In the genomic region with DNA sequence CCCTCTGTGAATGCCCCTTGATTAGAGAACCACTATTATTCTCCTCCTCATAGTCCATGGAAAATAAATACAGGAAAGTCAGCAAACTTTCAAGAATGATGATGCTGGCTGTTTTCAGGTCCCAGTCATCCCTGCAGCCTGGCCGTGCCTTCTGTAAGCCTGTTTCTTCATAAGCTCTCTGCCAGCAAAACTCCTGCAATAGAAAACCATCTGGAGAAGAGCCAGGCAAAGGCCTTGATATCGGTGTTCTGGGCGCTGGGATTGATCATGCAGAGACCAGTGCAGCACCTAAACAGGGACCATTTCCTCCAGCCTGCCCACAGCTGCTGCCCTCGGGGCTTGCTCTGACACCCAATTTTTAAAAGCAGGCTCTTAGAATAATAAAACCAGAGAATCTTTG, we compare ENCODE assay signal across 1 cellular context.
A peak's percentile ranks its signal among the peaks of the same experiment; 100 is the strongest.
TF ChIP-seq lines count a peak whose summit lies in the region.

No MANE protein-coding gene starts in this region.

TF ChIP-seq in HepG2, 621 proteins besides CTCF, POLR2A, EP300 and RAD21:
- TF ChIP-seq MAFK (conservative IDR thresholded peaks at IDR 0.05 in 1 of 2, IDR thresholded peaks at IDR 0.05 in 1 of 2; ENCODE audit: low read length in 2 of 2) = 0 out of 4 replicates have a peak, but pooled peaks of 1 of the 2 experiments have one; percentile 0
- TF ChIP-seq IKZF1 (IDR thresholded peaks at IDR 0.05) = no peak
